ENCODE assay signal across 8 cellular contexts in genomic region chr1:113930499-113931161, GRCh38. TPM values are rescaled to one million over a fixed set of nuclear protein-coding genes. Genes with fewer than 3 reads are reported as not detected.
DNase-seq lines count a peak whose midpoint lies in the region; ATAC-seq and TF ChIP-seq lines count a peak whose summit lies in the region.

No MANE protein-coding gene starts in this region.

- H3K36me3 ChIP-seq in CD8-positive, alpha-beta memory T cell (ENCODE audit: insufficient read depth, low read length), result no peaks in the 10 kb centered on the region
- no peaks in the 10 kb centered on the region for H3K36me3 ChIP-seq in HUES64 (ENCODE audit: insufficient read depth, low read length)
- no peaks in the 10 kb centered on the region for H3K36me3 ChIP-seq in lung (ENCODE audit: control insufficient read depth in 2 of 2, insufficient read depth in 2 of 2, low read length in 2 of 2)

- H3K9me3 ChIP-seq in CD8-positive, alpha-beta memory T cell (ENCODE audit: low read length), result no peaks in the 10 kb centered on the region
- H3K9me3 ChIP-seq in HUES64 (ENCODE audit: insufficient read depth, low read depth, low read length) (no peaks in the 10 kb centered on the region), lung (ENCODE audit: control insufficient read depth in 2 of 2, insufficient read depth in 1 of 2, low read length in 1 of 2) (no peaks in the 10 kb centered on the region)

- H3K27me3 ChIP-seq in CD8-positive, alpha-beta memory T cell (ENCODE audit: insufficient read depth, low read length, poor library complexity, severe bottlenecking), result no peaks in the 10 kb centered on the region
- H3K27me3 ChIP-seq in HUES64 (ENCODE audit: insufficient read depth, low read length), result 0 out of 2 replicates have a peak, but pooled peaks cover 3% of the 10 kb centered on the region
- H3K27me3 ChIP-seq in lung (ENCODE audit: control insufficient read depth, insufficient read depth), result no peaks in the 10 kb centered on the region

- no peaks in the 10 kb centered on the region for H3K9me3 Mint-ChIP-seq in CD8-positive, alpha-beta memory T cell

- no peak for TF ChIP-seq CTCF in VCaP (conservative IDR thresholded peaks at IDR 0.05)
- no peak for TF ChIP-seq CTCF in lung (IDR thresholded peaks at IDR 0.05; ENCODE audit: control extremely low read depth, extremely low read depth)

- H3K9ac ChIP-seq in HUES64 (ENCODE audit: low read depth, low read length), result peak overlapping the region; percentile 63

- H3K27ac ChIP-seq in CD8-positive, alpha-beta memory T cell (ENCODE audit: low read depth, low read length), result peak overlapping the region; percentile 99
- no peak overlapping the region for H3K27ac ChIP-seq in HUES64 (ENCODE audit: low read depth, low read length)
- H3K27ac ChIP-seq in VCaP, result peak overlapping the region; percentile 83
- H3K27ac ChIP-seq in caudate nucleus (ENCODE audit: low read depth, low read length), result peak overlapping the region; percentile 97
- peak overlapping the region; percentile 95 to 100 for H3K27ac ChIP-seq in lung (ENCODE audit: low read depth in 1 of 2, low read length in 1 of 2)

- 12% methylated on average over 7 of the region's 8 CpGs for WGBS in HUES64
- WGBS in lung, 2 donors, result 1% methylated on average over 8 of the region's 8 CpGs

- CTCF ChIA-PET in CD8-positive, alpha-beta memory T cell (lab: Charles Lee), result interaction anchor here (0.8 to 9.7 kb wide), 15 partner anchors 9 to 352 kb away, joined by 3 to 95 read pairs (median 5); partner anchors contain the start of genes AP4B1, DCLRE1B and RSBN1

- peak overlapping the region; percentile 90 to 100 (median 95) for H3K4me3 Mint-ChIP-seq in CD8-positive, alpha-beta memory T cell

- H3K36me3 Mint-ChIP-seq in CD8-positive, alpha-beta memory T cell, result peaks cover 2 to 37% (median 3%) of the 10 kb centered on the region in 3 donors

- DNase-seq in CD8-positive, alpha-beta memory T cell, result peak; percentile 61 to 91 (median 88)
- DNase-seq in caudate nucleus (lab: John Stamatoyannopoulos, UW) (no peak), lung (ENCODE audit: low spot score) (no peak), NCI-H2107 (lab: John Stamatoyannopoulos, UW) (no peak)
- DNase-seq in stimulated activated CD8-positive, alpha-beta memory T cell treated with anti-CD3 and anti-CD28 coated beads, Interleukin-2, amount 100 ng/mL, for 48 hours (ENCODE audit: low read depth in 2 of 2), result peak; percentile 25 to 54

- H3K4me1 ChIP-seq in CD8-positive, alpha-beta memory T cell (ENCODE audit: insufficient read depth, low read length), result peaks cover 54% of the 10 kb centered on the region
- H3K4me1 ChIP-seq in HUES64 (ENCODE audit: insufficient read depth, low read length) (peaks cover 11% of the 10 kb centered on the region), lung (ENCODE audit: control insufficient read depth in 2 of 2, insufficient read depth in 2 of 2, low read length in 2 of 2) (peaks cover 0 to 4% of the 10 kb centered on the region in 2 donors)

- POLR2A ChIA-PET in CD8-positive, alpha-beta memory T cell (lab: Charles Lee), result interaction anchor here (0.6 to 4.3 kb wide), 14 partner anchors 10 to 173 kb away, joined by 3 to 95 read pairs (median 5); partner anchors contain the start of genes AP4B1, DCLRE1B, PHTF1 and RSBN1

- peaks cover 61 to 73% (median 69%) of the 10 kb centered on the region in 3 donors for H3K4me1 Mint-ChIP-seq in CD8-positive, alpha-beta memory T cell

- peak; percentile 25 for ATAC-seq in GM21390 (IDR thresholded peaks at IDR 0.05; ENCODE audit: unreplicated experiment)
- no peak for ATAC-seq in lung (ENCODE audit: insufficient read depth, low FRiP score)

- peak overlapping the region; percentile 89 for H3K4me3 ChIP-seq in CD8-positive, alpha-beta memory T cell (ENCODE audit: low read length)
- peak overlapping the region; percentile 75 for H3K4me3 ChIP-seq in HUES64 (ENCODE audit: low read length)
- peak overlapping the region; percentile 92 for H3K4me3 ChIP-seq in lung

- H3K27ac Mint-ChIP-seq in CD8-positive, alpha-beta memory T cell, result peak overlapping the region; percentile 97 to 99 (median 99)

- H3K27me3 Mint-ChIP-seq in CD8-positive, alpha-beta memory T cell, result peaks cover 0 to 12% of the 10 kb centered on the region in 2 donors

RNA-seq across cellular contexts. Expression of gene HIPK1, which starts 1.5 kb away (rescaled TPM):
- total RNA-seq in CD8-positive, alpha-beta memory T cell, result 10 to 100 TPM; 80.9 to 81.2 TPM
- polyA plus RNA-seq in CD8-positive, alpha-beta memory T cell, result 19.4 TPM
- polyA plus RNA-seq in HUES64 (2013, experiment 1 of 2), result 22.4 TPM
- 23.1 TPM for polyA plus RNA-seq in HUES64 (2013, experiment 2 of 2)
- total RNA-seq in lung, result 10 to 100 TPM; 84.1 to 87.2 TPM
- 10 to 100 TPM; 10.9 to 25.0 TPM for polyA plus RNA-seq in lung

RNA-seq across cellular contexts. Expression of gene DCLRE1B, which starts 25.5 kb away (rescaled TPM):
- total RNA-seq in CD8-positive, alpha-beta memory T cell, result 10 to 100 TPM; 31.2 to 32.1 TPM
- polyA plus RNA-seq in CD8-positive, alpha-beta memory T cell, result 5.1 TPM
- 9.4 TPM for polyA plus RNA-seq in HUES64 (2013, experiment 1 of 2)
- 10.0 TPM for polyA plus RNA-seq in HUES64 (2013, experiment 2 of 2)
- 1 to 10 TPM; 4.9 to 7.8 TPM for total RNA-seq in lung
- 1 to 10 TPM; 2.6 to 5.5 TPM for polyA plus RNA-seq in lung

RNA-seq across cellular contexts. Expression of gene AP4B1, which starts 26.0 kb away (rescaled TPM):
- total RNA-seq in CD8-positive, alpha-beta memory T cell, result 10 to 100 TPM; 33.7 to 36.2 TPM
- polyA plus RNA-seq in CD8-positive, alpha-beta memory T cell, result 12.1 TPM
- 8.7 TPM for polyA plus RNA-seq in HUES64 (2013, experiment 1 of 2)
- polyA plus RNA-seq in HUES64 (2013, experiment 2 of 2), result 9.1 TPM
- 10 to 100 TPM; 24.2 to 43.9 TPM for total RNA-seq in lung
- 10 to 100 TPM; 12.8 to 13.5 TPM for polyA plus RNA-seq in lung

RNA-seq across cellular contexts. Expression of gene BCL2L15, which starts 43.2 kb away (rescaled TPM):
- total RNA-seq in CD8-positive, alpha-beta memory T cell, result 1 to 10 TPM; 1.2 to 1.9 TPM
- not detected for polyA plus RNA-seq in CD8-positive, alpha-beta memory T cell
- not detected for polyA plus RNA-seq in HUES64 (2013, experiment 1 of 2)
- polyA plus RNA-seq in HUES64 (2013, experiment 2 of 2), result not detected
- total RNA-seq in lung, result 1 to 10 TPM; 3.2 to 3.3 TPM
- 1 to 10 TPM; 1.9 to 7.0 TPM for polyA plus RNA-seq in lung

RNA-seq across cellular contexts. Expression of gene OLFML3, which starts 48.6 kb away (rescaled TPM):
- total RNA-seq in CD8-positive, alpha-beta memory T cell, result under 1 TPM; 0.18 to 0.24 TPM
- not detected for polyA plus RNA-seq in CD8-positive, alpha-beta memory T cell
- 82.4 TPM for polyA plus RNA-seq in HUES64 (2013, experiment 1 of 2)
- 82.1 TPM for polyA plus RNA-seq in HUES64 (2013, experiment 2 of 2)
- total RNA-seq in lung, result 100 to 1,000 TPM in 1 of 2 donors, 10 to 100 TPM in 1; 27.4 to 108 TPM
- 10 to 100 TPM in 1 of 2 donors, 1 to 10 TPM in 1; 9.7 to 11.6 TPM for polyA plus RNA-seq in lung

Comparison
In these comparisons a context has a peak if more than half of its experiments do, and no peak if none do; other contexts are left out.
1. DNase-seq: peak in CD8-positive, alpha-beta memory T cell (5 of 5) and stimulated activated CD8-positive, alpha-beta memory T cell treated with anti-CD3 and anti-CD28 coated beads, Interleukin-2, amount 100 ng/mL, for 48 hours (2 of 2); none in caudate nucleus (0 of 61), lung (single experiment) and NCI-H2107 (single experiment).
2. Peak in every context shown above with its lines, with median percentiles within 50 percentile points of each other: H3K4me3 ChIP-seq.